ENCODE assay signal across 32 cellular contexts in genomic region chr15:29316422-29316821, GRCh38.
"Had no signal": no experiment of that assay in that cellular context is flagged by ENCODE, and none has a peak within 500 bp of the region (broad histone marks: within the 10 kb centered on the region; RNA-seq: fewer than 3 reads in every experiment).

No MANE protein-coding gene starts in this region.

- H3K27ac Mint-ChIP-seq: activated CD4-positive, alpha-beta memory T cell treated with anti-CD3 and anti-CD28 coated beads, Interleukin-2, amount 10 ng/mL, durations not matched to agents 7 days and 5 days; activated CD8-positive, alpha-beta memory T cell treated with anti-CD3 and anti-CD28 coated beads, Interleukin-2, amount 10 ng/mL, durations not matched to agents 7 days and 5 days; activated naive CD4-positive, alpha-beta T cell treated with anti-CD3 and anti-CD28 coated beads, Interleukin-2, amount 50 U/mL, for 24 hours; activated naive CD8-positive, alpha-beta T cell treated with anti-CD3 and anti-CD28 coated beads, Interleukin-2, amount 10 ng/mL, durations not matched to agents 7 days and 5 days; activated T-helper 17 cell treated with anti-CD3 and anti-CD28 coated beads, Interleukin-2, amount 50 U/mL, for 72 hours had no signal

- H3K9me3 ChIP-seq: adrenal gland, body of pancreas, breast epithelium, MG63, SJSA1, SK-N-SH had no signal

- H3K9me3 Mint-ChIP-seq: activated CD4-positive, alpha-beta memory T cell treated with anti-CD3 and anti-CD28 coated beads, Interleukin-2, amount 10 ng/mL, durations not matched to agents 7 days and 5 days; activated naive CD8-positive, alpha-beta T cell treated with anti-CD3 and anti-CD28 coated beads, Interleukin-2, amount 10 ng/mL, durations not matched to agents 7 days and 5 days had no signal

- H3K4me1 ChIP-seq: adrenal gland, body of pancreas, breast epithelium, SJSA1 had no signal

- H3K36me3 ChIP-seq: adrenal gland, breast epithelium, MG63, SJSA1, WERI-Rb-1 had no signal

- H3K27me3 ChIP-seq: adrenal gland, body of pancreas, breast epithelium, MG63 had no signal

- H3K27ac ChIP-seq: adrenal gland, body of pancreas, breast epithelium, coronary artery, SJSA1, WERI-Rb-1 had no signal

- H3K36me3 Mint-ChIP-seq: activated CD8-positive, alpha-beta memory T cell treated with anti-CD3 and anti-CD28 coated beads, Interleukin-2, amount 10 ng/mL, durations not matched to agents 7 days and 5 days; activated naive CD8-positive, alpha-beta T cell treated with anti-CD3 and anti-CD28 coated beads, Interleukin-2, amount 10 ng/mL, durations not matched to agents 7 days and 5 days had no signal

- H3K4me3 Mint-ChIP-seq: activated CD4-positive, alpha-beta memory T cell treated with anti-CD3 and anti-CD28 coated beads, Interleukin-2, amount 10 ng/mL, durations not matched to agents 7 days and 5 days; activated CD8-positive, alpha-beta memory T cell treated with anti-CD3 and anti-CD28 coated beads, Interleukin-2, amount 10 ng/mL, durations not matched to agents 7 days and 5 days; activated naive CD4-positive, alpha-beta T cell treated with anti-CD3 and anti-CD28 coated beads, Interleukin-2, amount 50 U/mL, for 24 hours; activated naive CD8-positive, alpha-beta T cell treated with anti-CD3 and anti-CD28 coated beads, Interleukin-2, amount 10 ng/mL, durations not matched to agents 7 days and 5 days; activated T-helper 17 cell treated with anti-CD3 and anti-CD28 coated beads, Interleukin-2, amount 50 U/mL, for 72 hours had no signal

- H3K4me1 Mint-ChIP-seq: activated CD4-positive, alpha-beta memory T cell treated with anti-CD3 and anti-CD28 coated beads, Interleukin-2, amount 10 ng/mL, durations not matched to agents 7 days and 5 days; activated CD8-positive, alpha-beta memory T cell treated with anti-CD3 and anti-CD28 coated beads, Interleukin-2, amount 10 ng/mL, durations not matched to agents 7 days and 5 days; activated naive CD4-positive, alpha-beta T cell treated with anti-CD3 and anti-CD28 coated beads, Interleukin-2, amount 50 U/mL, for 24 hours; activated naive CD8-positive, alpha-beta T cell treated with anti-CD3 and anti-CD28 coated beads, Interleukin-2, amount 10 ng/mL, durations not matched to agents 7 days and 5 days; activated T-helper 17 cell treated with anti-CD3 and anti-CD28 coated beads, Interleukin-2, amount 50 U/mL, for 72 hours had no signal

- H3K4me3 ChIP-seq: adrenal gland, body of pancreas, breast epithelium, coronary artery, MG63, SJSA1 had no signal

- DNase-seq: activated CD4-positive, alpha-beta memory T cell treated with anti-CD3 and anti-CD28 coated beads, Interleukin-2, amount 10 ng/mL, durations not matched to agents 7 days and 5 days; activated CD4-positive, alpha-beta T cell treated with anti-CD3 and anti-CD28 coated beads for 1 hour; activated CD4-positive, alpha-beta T cell treated with anti-CD3 and anti-CD28 coated beads for 48 hours; activated CD4-positive, CD25-positive, alpha-beta regulatory T cell; activated CD8-positive, alpha-beta memory T cell treated with anti-CD3 and anti-CD28 coated beads for 24 hours; activated CD8-positive, alpha-beta memory T cell treated with anti-CD3 and anti-CD28 coated beads, Interleukin-2, amount 10 ng/mL, durations not matched to agents 7 days and 5 days; activated CD8-positive, alpha-beta memory T cell treated with anti-CD3 and anti-CD28 coated beads, Interleukin-2, amount 50 U/mL, for 48 hours; activated effector memory CD4-positive, alpha-beta T cell treated with anti-CD3 and anti-CD28 coated beads, Interleukin-2, amount 50 U/mL, for 16 hours; activated naive CD4-positive, alpha-beta T cell; activated naive CD8-positive, alpha-beta T cell treated with anti-CD3 and anti-CD28 coated beads, Interleukin-2, amount 10 ng/mL, durations not matched to agents 7 days and 5 days; activated T-cell treated with anti-CD3 and anti-CD28 coated beads, Interleukin-2, amount 50 U/mL, for 48 hours; adrenal gland; body of pancreas; MG63; NCI-H1092; NCI-H1436 treated with DMSO at 0.1 percent for 48 hours; NCI-H1694 treated with DMSO at 0.1 percent for 48 hours; NCI-H2029; NCI-H345; NCI-H524 treated with DMSO at 0.1 percent for 48 hours; Right ventricle myocardium superior; SK-N-SH; SW 1271; T-helper 1 cell; T-helper 2 cell; T-helper 9 cell; WERI-Rb-1 had no signal
